Comparison of ENCODE assay signal across 23 cellular contexts in genomic region chr4:87489678-87490077, GRCh38. TPM values are rescaled to one million over a fixed set of nuclear protein-coding genes. Genes with fewer than 3 reads are reported as not detected.
A peak's percentile ranks its signal among the peaks of the same experiment; 100 is the strongest.
DNase-seq lines count a peak whose midpoint lies in the region; ATAC-seq and TF ChIP-seq lines count a peak whose summit lies in the region.
"Had no signal": no experiment of that assay in that cellular context is flagged by ENCODE, and none has a peak within 500 bp of the region (broad histone marks: within the 10 kb centered on the region; RNA-seq: fewer than 3 reads in every experiment).

No MANE protein-coding gene starts in this region.

- no peak for TF ChIP-seq EP300 in sigmoid colon (IDR thresholded peaks at IDR 0.05)

- no peaks in the 10 kb centered on the region for H3K27me3 ChIP-seq in heart right ventricle
- no peaks in the 10 kb centered on the region for H3K27me3 ChIP-seq in sigmoid colon
- H3K27me3 ChIP-seq: brain microvascular endothelial cell had no signal

- TF ChIP-seq POLR2A in sigmoid colon (IDR thresholded peaks at IDR 0.05) = no peak

- H3K36me3 ChIP-seq in heart right ventricle (peaks cover 0 to 77% (median 48%) of the 10 kb centered on the region in 9 donors), sigmoid colon (peaks cover 44 to 74% (median 56%) of the 10 kb centered on the region in 4 donors)
- H3K36me3 ChIP-seq: brain microvascular endothelial cell had no signal

- DNase-seq in AG20443 (ENCODE audit: low spot score) (peak; percentile 30), heart right ventricle (peak in 1 of 2 donors; percentile 48), sigmoid colon (no peak), ACHN (no peak), OCI-M1 (lab: John Stamatoyannopoulos, UW) (no peak)
- DNase-seq: activated CD4-positive, CD25-positive, alpha-beta regulatory T cell treated with anti-CD3 and anti-CD28 coated beads, Interleukin-2, amount 50 U/mL, for 72 hours; activated CD8-positive, alpha-beta memory T cell treated with anti-CD3 and anti-CD28 coated beads for 24 hours; activated T-cell treated with anti-CD3 and anti-CD28 coated beads, Interleukin-2, amount 50 U/mL, for 48 hours; brain microvascular endothelial cell; NCI-H1694 treated with DMSO at 0.1 percent for 48 hours; stimulated activated CD4-positive, alpha-beta T cell treated with anti-CD3 and anti-CD28 coated beads, Interleukin-1b, Interleukin-23, amount 100 ng/mL, for 48 hours; stimulated activated naive CD4-positive, alpha-beta T cell treated with Interleukin-2 at 50 U/mL for 16 hours had no signal

- H3K9me3 ChIP-seq in heart right ventricle = peaks cover 0 to 16% (median 0%) of the 10 kb centered on the region in 11 donors
- no peaks in the 10 kb centered on the region for H3K9me3 ChIP-seq in sigmoid colon
- H3K9me3 ChIP-seq: A549 had no signal

- TF ChIP-seq CTCF in heart right ventricle (IDR thresholded peaks at IDR 0.05) (no peak), sigmoid colon (IDR thresholded peaks at IDR 0.05) (no peak)

- no peak overlapping the region for H3K4me3 ChIP-seq in heart right ventricle
- H3K4me3 ChIP-seq in sigmoid colon = no peak overlapping the region
- H3K4me3 ChIP-seq: A549, coronary artery, GM12878, K562 had no signal

- 64 to 68% methylated on average over 2 of the region's 2 CpGs for WGBS in heart right ventricle, 2 donors
- 89 to 90% methylated on average over 2 of the region's 2 CpGs for WGBS in sigmoid colon, 2 donors

- ATAC-seq in heart right ventricle (peak; percentile 78 to 96 (median 91)), HG02840 (IDR thresholded peaks at IDR 0.05; ENCODE audit: low FRiP score, unreplicated experiment) (no peak), HG02852 (IDR thresholded peaks at IDR 0.05; ENCODE audit: unreplicated experiment) (no peak)
- ATAC-seq: A549, GM12878, HCT116, K562, Panc1, sciatic nerve had no signal

- H3K27ac ChIP-seq in cingulate gyrus (ENCODE audit: low read depth, low read length) (peak overlapping the region; percentile 20), heart right ventricle (peak overlapping the region; percentile 51 to 80 (median 70)), sigmoid colon (peak overlapping the region in 3 of 4 donors; percentile 56 to 70 (median 62))
- H3K27ac ChIP-seq: A549, brain microvascular endothelial cell had no signal

- intact Hi-C loops in heart right ventricle (cut with DNase I) (loop anchor here in 3 of 10 donors (5.0 kb wide), 3 partner anchors 33 to 338 kb away; partner anchors contain the start of gene SPARCL1 (in 1 of the 3)), sigmoid colon (cut with DNase I) (no loop called here)

- in situ Hi-C loops in ACHN (cut with HindIII; ENCODE audit: low pct_ligation_motif_present, low pct_unique_long_range_greater_than_20kb, low sequenced_read_pairs) = no loop called here

- H3K4me1 ChIP-seq in heart right ventricle (peaks cover 5 to 56% (median 26%) of the 10 kb centered on the region in 9 donors), sigmoid colon (peaks cover 0 to 52% (median 32%) of the 10 kb centered on the region in 4 donors)
- H3K4me1 ChIP-seq: A549 had no signal

RNA-seq across cellular contexts. Expression of gene SPARCL1, which starts 39.5 kb away (rescaled TPM):
- total RNA-seq in heart right ventricle (100 to 1,000 TPM; 131 to 494 (median 232) TPM), sigmoid colon (1,000 to 10,000 TPM; 1,005 to 1,386 (median 1,166) TPM)
- polyA plus RNA-seq in heart right ventricle (100 to 1,000 TPM; 179 to 553 TPM), sigmoid colon (100 to 1,000 TPM in 1 of 3 donors, 10 to 100 TPM in 2; 10.4 to 145 (median 28.8) TPM)
- total RNA-seq: G401 had no signal
- polyA plus RNA-seq: A549 had no signal

Comparison
In these comparisons a context has a peak if more than half of its experiments do, and no peak if none do; other contexts are left out.
1. ATAC-seq: peak in heart right ventricle (8 of 8); none in HG02840 (single experiment) and HG02852 (single experiment).
2. Peak in every context shown above with its lines, with median percentiles within 50 percentile points of each other: H3K27ac ChIP-seq.